20 cellular contexts compared by ENCODE assay signal in genomic region chr15:84797212-84797611, GRCh38. TPM values are rescaled to one million over a fixed set of nuclear protein-coding genes. Genes with fewer than 3 reads are reported as not detected.
A peak's percentile ranks its signal among the peaks of the same experiment; 100 is the strongest.
DNase-seq lines count a peak whose midpoint lies in the region; ATAC-seq and TF ChIP-seq lines count a peak whose summit lies in the region.
"Had no signal": no experiment of that assay in that cellular context is flagged by ENCODE, and none has a peak within 500 bp of the region (broad histone marks: within the 10 kb centered on the region; RNA-seq: fewer than 3 reads in every experiment).

No MANE protein-coding gene starts in this region.

- H3K4me1 ChIP-seq in osteoblast (ENCODE audit: insufficient read depth, low read length): peaks cover 18% of the 10 kb centered on the region
- H3K4me1 ChIP-seq: breast epithelium, SJCRH30 had no signal

- H3K27me3 ChIP-seq in osteoblast (ENCODE audit: insufficient read depth, low read length): no peaks in the 10 kb centered on the region
- H3K27me3 ChIP-seq: breast epithelium, dorsolateral prefrontal cortex, esophagus squamous epithelium, neutrophil, SJCRH30 had no signal

- no peak for ATAC-seq in HG03097 (IDR thresholded peaks at IDR 0.05; ENCODE audit: low FRiP score, unreplicated experiment)
- no peak for ATAC-seq in HG03378 (IDR thresholded peaks at IDR 0.05; ENCODE audit: unreplicated experiment)
- ATAC-seq: activated CD4-positive, CD25-positive, alpha-beta regulatory T cell treated with anti-CD3 and anti-CD28 coated beads, Interleukin-2, amount 50 U/mL, for 24 hours; K562; left colon had no signal

- DNase-seq in AG09309 (ENCODE audit: low read depth) (peak; percentile 29), HT1080 (ENCODE audit: low read depth) (peak; percentile 57), dedifferentiated amniotic fluid mesenchymal stem cell (ENCODE audit: extremely low spot score) (peak; percentile 48), osteoblast (ENCODE audit: insufficient read length, low spot score, missing footprints) (peak; percentile 98), GM13977 (ENCODE audit: low spot score) (no peak), OCI-M1 (lab: John Stamatoyannopoulos, UW) (no peak)
- DNase-seq: activated naive CD4-positive, alpha-beta T cell treated with Interleukin-2 at 50 U/mL for 16 hours; dorsolateral prefrontal cortex; esophagus squamous epithelium; left colon; NCI-H2029 treated with DMSO at 0.1 percent for 48 hours; NCI-H524; right cardiac atrium; SJCRH30 had no signal

- no peak overlapping the region for H3K4me3 ChIP-seq in AG09309 (ENCODE audit: control insufficient read depth, low read depth, low read length)
- H3K4me3 ChIP-seq in osteoblast (ENCODE audit: insufficient read depth, low read length): peak overlapping the region; percentile 11
- H3K4me3 ChIP-seq: breast epithelium, dorsolateral prefrontal cortex, esophagus squamous epithelium, K562, SJCRH30 had no signal

- H4K20me1 ChIP-seq in osteoblast (ENCODE audit: insufficient read depth, low read length): peaks cover 3% of the 10 kb centered on the region

- peak overlapping the region; percentile 46 for H3K4me2 ChIP-seq in osteoblast (ENCODE audit: insufficient read depth, low read length)

- H2AFZ ChIP-seq in osteoblast (ENCODE audit: low read length): no peak overlapping the region

- peak overlapping the region; percentile 90 for H3K27ac ChIP-seq in osteoblast (ENCODE audit: low read depth, low read length)
- H3K27ac ChIP-seq: breast epithelium, dorsolateral prefrontal cortex, esophagus squamous epithelium, neutrophil, SJCRH30 had no signal

- no peaks in the 10 kb centered on the region for H3K9me3 ChIP-seq in osteoblast (ENCODE audit: low read depth, low read length)
- H3K9me3 ChIP-seq: breast epithelium, esophagus squamous epithelium, neutrophil, SJCRH30 had no signal

- TF ChIP-seq CTCF in AG09309 (IDR thresholded peaks at IDR 0.05; ENCODE audit: control insufficient read depth, insufficient read depth, low read depth, low read length, missing control alignments) (no peak), osteoblast (IDR thresholded peaks at IDR 0.05; ENCODE audit: extremely low read depth, low read depth, low read length) (no peak), GM13977 (IDR thresholded peaks at IDR 0.05; ENCODE audit: extremely low read depth, insufficient read depth, missing control alignments) (no peak)

- H3K79me2 ChIP-seq in osteoblast (ENCODE audit: insufficient read depth, low read length): peaks cover 49% of the 10 kb centered on the region

- in situ Hi-C loops in GM13977 (cut with MboI; ENCODE audit: low pct_unique_long_range_greater_than_20kb, low sequenced_read_pairs, unreplicated experiment): no loop called here

- H3K36me3 ChIP-seq in osteoblast (ENCODE audit: insufficient read depth, low read length): peaks cover 42% of the 10 kb centered on the region

RNA-seq across cellular contexts. Expression of gene ALPK3, which starts 19.9 kb away (rescaled TPM):
- total RNA-seq in HT1080 (2014; rRNA removed; shearing (Covaris generic)): 0.02 and 0.03 TPM in 2 replicates
- 0.02 TPM in 1 of 2 replicates, not detected in the other for polyA plus RNA-seq in HT1080 (2015; cell fraction: cytosol; rRNA removed)
- 0.05 and 0.11 TPM in 2 replicates for polyA plus RNA-seq in HT1080 (2015; cell fraction: nucleus; rRNA removed)
- 0.36 and 0.59 TPM in 2 replicates for total RNA-seq in osteoblast

RNA-seq across cellular contexts. Expression of gene ZNF592, which starts 48.8 kb away (rescaled TPM):
- total RNA-seq in HT1080 (2014; rRNA removed; shearing (Covaris generic)): 11.4 and 15.8 TPM in 2 replicates
- polyA plus RNA-seq in HT1080 (2015; cell fraction: cytosol; rRNA removed): 12.8 and 13.4 TPM in 2 replicates
- 18.6 and 23.4 TPM in 2 replicates for polyA plus RNA-seq in HT1080 (2015; cell fraction: nucleus; rRNA removed)
- 11.2 and 12.4 TPM in 2 replicates for total RNA-seq in osteoblast

Comparison
In these comparisons a context has a peak if more than half of its experiments do, and no peak if none do; other contexts are left out.
1. DNase-seq: peak in AG09309 (single experiment), HT1080 (single experiment), dedifferentiated amniotic fluid mesenchymal stem cell (single experiment) and osteoblast (single experiment); none in GM13977 (single experiment) and OCI-M1 (single experiment).